In the genomic region with DNA sequence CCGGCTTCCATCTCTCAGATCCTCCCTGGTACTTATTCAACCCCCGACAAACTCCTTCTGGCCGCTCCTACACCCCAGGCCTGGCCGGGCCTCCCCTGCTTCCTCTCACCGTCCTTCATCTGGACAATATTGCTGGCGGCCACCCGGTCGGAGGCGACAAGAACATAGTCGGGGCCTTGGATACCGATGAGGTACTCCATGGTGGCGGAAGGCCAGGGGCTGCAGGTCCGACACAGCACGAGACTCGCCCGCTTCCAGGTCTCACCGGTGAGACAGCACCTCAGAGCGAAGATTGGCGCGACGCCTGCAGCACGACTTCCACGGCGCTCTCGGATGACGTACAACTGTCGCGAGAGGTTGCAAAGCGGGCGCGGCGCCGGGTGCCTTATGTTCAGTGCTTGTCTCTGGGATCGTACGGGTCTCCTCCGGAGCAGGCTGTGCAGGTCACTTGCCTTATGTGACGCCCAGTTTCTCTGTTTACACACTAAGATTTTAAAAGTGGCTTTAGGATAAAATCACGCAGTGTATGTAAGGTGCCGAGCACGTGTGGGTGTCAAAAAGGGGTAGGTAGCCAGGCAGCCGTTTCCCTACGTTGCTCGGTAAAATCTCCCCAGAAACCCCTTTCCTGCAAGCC, we compare ENCODE assay signal across 8 cellular contexts. TPM values are rescaled to one million over a fixed set of nuclear protein-coding genes. Genes with fewer than 3 reads are reported as not detected.
DNase-seq lines count a peak whose midpoint lies in the region; ATAC-seq and TF ChIP-seq lines count a peak whose summit lies in the region.

PSMB2 (minus strand) TSS at position 294 of the 634 bp plus-strand sequence; CDS start at position 200, 94 bp downstream.

- peak; percentile 85 for ATAC-seq in HG03432 (IDR thresholded peaks at IDR 0.05; ENCODE audit: unreplicated experiment)

- peak; percentile 98 for TF ChIP-seq POLR2A in GM19099 (IDR thresholded peaks at IDR 0.05; ENCODE audit: extremely low read depth, insufficient read length, low read depth)

- DNase-seq in AG20443 (ENCODE audit: low spot score) (peak; percentile 96), NCI-H510A treated with DMSO at 0.1 percent for 48 hours (lab: John Stamatoyannopoulos, UW) (peak; percentile 100), cerebellum (ENCODE audit: low spot score) (peak; percentile 92), islet precursor cell (peak; percentile 98)
- peak; percentile 94 to 98 for DNase-seq in activated CD4-positive, alpha-beta T cell treated with anti-CD3 and anti-CD28 coated beads for 24 hours (ENCODE audit: low read depth in 2 of 2)
- peak; percentile 97 for DNase-seq in stimulated activated CD4-positive, alpha-beta T cell treated with anti-CD3 and anti-CD28 coated beads, Interleukin-12 subunit alpha, Interleukin-12 subunit beta, amount 100 ng/mL, for 4 hours

RNA-seq across cellular contexts. Expression of gene PSMB2, which starts in this region (rescaled TPM):
- total RNA-seq in cerebellum, result 20.2 TPM

Comparison
In these comparisons a context has a peak if more than half of its experiments do, and no peak if none do; other contexts are left out.
1. Peak in every context shown above with its lines: DNase-seq and ATAC-seq.